ENCODE assay signal across 8 cellular contexts in the genomic region with DNA sequence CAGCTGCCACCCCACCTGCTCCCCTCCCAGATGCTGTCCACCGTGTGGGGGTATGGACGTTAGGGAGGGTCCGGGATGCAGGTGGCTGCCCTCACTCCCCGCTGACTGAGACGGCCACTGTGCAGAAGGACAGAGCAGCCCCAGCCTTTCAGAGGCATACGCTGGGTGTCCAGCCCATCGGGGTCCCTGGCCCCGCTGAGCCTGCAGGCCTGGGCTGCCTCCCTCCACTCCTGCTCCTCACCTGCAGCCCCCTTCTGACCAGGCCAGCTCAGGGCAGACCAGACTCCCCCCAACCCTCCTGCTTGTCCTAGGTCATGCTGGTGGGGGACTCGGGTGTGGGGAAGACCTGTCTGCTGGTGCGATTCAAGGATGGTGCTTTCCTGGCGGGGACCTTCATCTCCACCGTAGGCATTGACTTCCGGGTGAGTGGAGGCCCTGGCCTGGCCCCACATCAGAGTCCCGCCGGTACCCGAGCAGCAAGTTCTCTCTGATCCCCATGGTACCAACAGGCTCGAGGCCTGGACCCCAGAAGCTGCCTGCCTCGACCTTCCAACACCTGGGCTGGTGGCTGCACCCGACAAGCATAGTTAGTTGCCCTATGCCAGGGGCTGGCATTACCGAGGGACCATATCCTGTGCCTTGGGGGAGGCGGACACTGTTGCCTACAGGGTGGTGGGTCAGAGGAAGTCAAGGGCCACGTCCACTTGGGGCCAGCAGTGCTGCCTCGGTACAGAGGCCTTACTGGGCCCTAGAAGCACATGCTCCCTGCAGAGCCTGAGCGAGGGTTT. TPM values are rescaled to one million over a fixed set of nuclear protein-coding genes. Genes with fewer than 3 reads are reported as not detected.
DNase-seq lines count a peak whose midpoint lies in the region; ATAC-seq and TF ChIP-seq lines count a peak whose summit lies in the region.

No MANE protein-coding gene starts in this region.

- peaks cover 17% of the 10 kb centered on the region for H3K4me1 Mint-ChIP-seq in T-helper 2 cell treated with Interferon-gamma antibody and Interleukin-4, amounts not matched to agents 5 μg/mL and 100 μg/mL, for 36 hours (ENCODE audit: low read depth)

- ATAC-seq in GM19467 (IDR thresholded peaks at IDR 0.05; ENCODE audit: unreplicated experiment) = no peak
- no peak for ATAC-seq in GM19395 (IDR thresholded peaks at IDR 0.05; ENCODE audit: unreplicated experiment)
- ATAC-seq in psoas muscle = no peak
- no peak for ATAC-seq in HG02885 (IDR thresholded peaks at IDR 0.05; ENCODE audit: poor library complexity, unreplicated experiment)

- no TSS peak for BruUV-seq in A673 (replicated peaks; lab: Mats Ljungman, UMichigan)

- POLR2A ChIA-PET in A673 (lab: Charles Lee; ENCODE audit: low non-redundant PET) = no interaction called here

- CTCF ChIA-PET in A673 (lab: Charles Lee) = interaction anchor here (0.5 to 0.6 kb wide), 2 partner anchors 10 to 93 kb away, joined by 3 to 6 read pairs; no protein-coding TSS in a partner anchor

- peak overlapping the region; percentile 53 for H3K4me3 ChIP-seq in A673 (ENCODE audit: low read depth, low read length, poor library complexity, severe bottlenecking)
- H3K4me3 ChIP-seq in iPS-18c (ENCODE audit: insufficient read depth, low read depth, low read length) = peak overlapping the region; percentile 48
- H3K4me3 ChIP-seq in psoas muscle = no peak overlapping the region

- H3K27me3 ChIP-seq in A673 (replicated peaks; ENCODE audit: insufficient read depth, low read depth, low read length, poor library complexity) (no peaks in the 10 kb centered on the region), psoas muscle (ENCODE audit: insufficient read depth in 3 of 3, low read length in 2 of 3) (no peaks in the 10 kb centered on the region)

- H3K27ac ChIP-seq in A673 (ENCODE audit: low read depth, low read length, poor library complexity, severe bottlenecking) (no peak overlapping the region), psoas muscle (no peak overlapping the region)

- peak; percentile 5 for TF ChIP-seq POLR2A in GM19099 (IDR thresholded peaks at IDR 0.05; ENCODE audit: extremely low read depth, insufficient read length, low read depth)

- H3K27ac Mint-ChIP-seq in T-helper 2 cell treated with Interferon-gamma antibody and Interleukin-4, amounts not matched to agents 5 μg/mL and 100 μg/mL, for 36 hours = no peak overlapping the region

- peak; percentile 52 for DNase-seq in A673 (ENCODE audit: low spot score)
- no peak for DNase-seq in T-helper 2 cell treated with Interferon-gamma antibody and Interleukin-4, amounts not matched to agents 5 μg/mL and 100 μg/mL, for 36 hours (ENCODE audit: low spot score)
- no peak for DNase-seq in psoas muscle

- H3K4me1 ChIP-seq in A673 (ENCODE audit: insufficient read depth, low read length, poor library complexity, severe bottlenecking) = peaks cover 50% of the 10 kb centered on the region
- H3K4me1 ChIP-seq in psoas muscle = peaks cover 54% of the 10 kb centered on the region

- intact Hi-C loops in A673 (cut with micrococcal nuclease; ENCODE audit: unreplicated experiment) = loop anchor here (5.0 kb wide), 1 partner anchor 128 kb away; no protein-coding TSS in a partner anchor
- intact Hi-C loops in psoas muscle (cut with DNase I) = loop anchor here in 1 of 2 donors (5.0 kb wide), 1 partner anchor 128 kb away; no protein-coding TSS in a partner anchor

- 62 to 71% (median 66%) methylated on average over 22 to 24 of the region's 24 CpGs for WGBS in psoas muscle, 3 donors

- peaks cover 39% of the 10 kb centered on the region for H3K36me3 ChIP-seq in A673 (ENCODE audit: insufficient read depth, low read length, poor library complexity, severe bottlenecking)
- H3K36me3 ChIP-seq in psoas muscle (ENCODE audit: insufficient read depth in 1 of 2, low read depth in 1 of 2) = peaks cover 0 to 30% of the 10 kb centered on the region in 2 donors

- no peak for TF ChIP-seq CTCF in A673 (conservative IDR thresholded peaks at IDR 0.05; ENCODE audit: low read depth, low read length)
- TF ChIP-seq CTCF in psoas muscle (IDR thresholded peaks at IDR 0.05) = no peak

- H3K27me3 Mint-ChIP-seq in T-helper 2 cell treated with Interferon-gamma antibody and Interleukin-4, amounts not matched to agents 5 μg/mL and 100 μg/mL, for 36 hours (ENCODE audit: low read depth) = peaks cover 7% of the 10 kb centered on the region

- H3K9me3 Mint-ChIP-seq in T-helper 2 cell treated with Interferon-gamma antibody and Interleukin-4, amounts not matched to agents 5 μg/mL and 100 μg/mL, for 36 hours = no peaks in the 10 kb centered on the region

- peaks cover 34% of the 10 kb centered on the region for H3K36me3 Mint-ChIP-seq in T-helper 2 cell treated with Interferon-gamma antibody and Interleukin-4, amounts not matched to agents 5 μg/mL and 100 μg/mL, for 36 hours (ENCODE audit: low read depth)

- peak overlapping the region; percentile 67 for H3K4me3 Mint-ChIP-seq in T-helper 2 cell treated with Interferon-gamma antibody and Interleukin-4, amounts not matched to agents 5 μg/mL and 100 μg/mL, for 36 hours

- H3K9me3 ChIP-seq in A673 (ENCODE audit: low read depth, low read length, poor library complexity, severe bottlenecking) (no peaks in the 10 kb centered on the region), iPS-18c (ENCODE audit: control insufficient read depth, insufficient read depth, low read length) (peaks cover 4% of the 10 kb centered on the region), psoas muscle (no peaks in the 10 kb centered on the region)

RNA-seq across cellular contexts. Expression of a gene that starts 1.4 kb away (rescaled TPM):
- 0.49 and 1.7 TPM in 2 replicates for total RNA-seq in A673 (2021)
- total RNA-seq in psoas muscle = 1 to 10 TPM in 1 of 4 donors, under 1 TPM in 3; 0.32 to 1.7 (median 0.83) TPM
- under 1 TPM; 0.17 to 0.31 (median 0.21) TPM for polyA plus RNA-seq in psoas muscle

RNA-seq across cellular contexts. Expression of a gene that starts 5.8 kb away (rescaled TPM):
- total RNA-seq in A673 (2021) = 96.7 and 97.4 TPM in 2 replicates
- 10 to 100 TPM; 15.6 to 47.5 (median 38.9) TPM for total RNA-seq in psoas muscle
- polyA plus RNA-seq in psoas muscle = 10 to 100 TPM; 20.8 to 39.1 (median 27.3) TPM

RNA-seq across cellular contexts. Expression of a gene that starts 14.1 kb away (rescaled TPM):
- total RNA-seq in A673 (2021) (121 and 141 TPM in 2 replicates), psoas muscle (100 to 1,000 TPM in 1 of 4 donors, 10 to 100 TPM in 3; 59.1 to 123 (median 86.0) TPM)
- polyA plus RNA-seq in psoas muscle = 10 to 100 TPM; 33.9 to 93.3 (median 58.4) TPM

RNA-seq across cellular contexts. Expression of a gene that starts 46.6 kb away (rescaled TPM):
- total RNA-seq in A673 (2021) (1.1 and 3.8 TPM in 2 replicates), psoas muscle (1 to 10 TPM in 1 of 4 donors, under 1 TPM in 3; 0.63 to 1.0 (median 0.76) TPM)
- polyA plus RNA-seq in psoas muscle = under 1 TPM; 0.32 to 0.45 (median 0.43) TPM

RNA-seq across cellular contexts. Expression of a gene that starts 55.4 kb away (rescaled TPM):
- total RNA-seq in A673 (2021) (58.3 and 58.8 TPM in 2 replicates), psoas muscle (10 to 100 TPM; 18.8 to 35.0 (median 28.7) TPM)
- 10 to 100 TPM; 58.1 to 60.5 (median 59.7) TPM for polyA plus RNA-seq in psoas muscle
